ENCODE assay signal across 1 cellular context in the genomic region with DNA sequence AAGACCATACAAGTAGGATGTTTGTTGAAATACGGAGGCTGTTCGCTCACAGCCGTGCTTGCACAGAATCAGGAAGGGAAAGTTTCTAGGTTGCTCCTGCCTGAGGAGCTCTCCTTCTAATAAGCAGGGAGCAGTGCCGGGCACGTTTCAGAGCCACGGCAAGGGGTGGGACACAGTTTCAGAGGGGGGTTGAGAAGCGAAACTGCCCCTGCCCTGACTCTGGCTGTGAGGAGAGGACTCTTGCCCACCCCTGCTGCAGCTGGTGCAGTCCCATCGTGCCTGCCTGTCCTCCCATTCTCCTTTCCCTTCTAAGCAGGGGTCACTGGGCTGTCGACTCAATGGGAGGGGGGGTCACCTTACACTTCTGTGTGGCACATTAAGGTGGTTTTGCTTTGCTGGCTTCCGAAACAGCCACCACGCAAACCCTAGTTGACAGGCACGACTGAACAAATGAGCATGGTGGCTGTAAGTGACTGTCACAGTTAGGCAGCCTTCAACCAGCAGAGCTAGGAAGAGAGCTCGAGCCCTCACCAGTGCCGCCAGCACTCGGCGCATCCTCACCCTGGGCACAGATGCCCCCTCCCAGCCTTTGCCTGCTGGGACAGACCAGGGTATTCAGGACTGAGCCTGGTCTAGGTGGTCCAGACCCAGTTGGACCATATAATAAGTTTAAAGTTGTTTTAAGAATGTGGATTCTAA.
TF ChIP-seq lines count a peak whose summit lies in the region.

No MANE protein-coding gene starts in this region.

TF ChIP-seq in SK-N-SH, 30 proteins besides CTCF, POLR2A, EP300 and RAD21 (continued from another document):
- TF ChIP-seq, protein P1, sequence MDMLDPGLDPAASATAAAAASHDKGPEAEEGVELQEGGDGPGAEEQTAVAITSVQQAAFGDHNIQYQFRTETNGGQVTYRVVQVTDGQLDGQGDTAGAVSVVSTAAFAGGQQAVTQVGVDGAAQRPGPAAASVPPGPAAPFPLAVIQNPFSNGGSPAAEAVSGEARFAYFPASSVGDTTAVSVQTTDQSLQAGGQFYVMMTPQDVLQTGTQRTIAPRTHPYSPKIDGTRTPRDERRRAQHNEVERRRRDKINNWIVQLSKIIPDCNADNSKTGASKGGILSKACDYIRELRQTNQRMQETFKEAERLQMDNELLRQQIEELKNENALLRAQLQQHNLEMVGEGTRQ (IDR thresholded peaks at IDR 0.05; ENCODE audit: borderline replicate concordance, low read depth, low read length), result no peak
- TF ChIP-seq FOXM1 (IDR thresholded peaks at IDR 0.05; ENCODE audit: low read depth), result no peak
- TF ChIP-seq SMC3 (IDR thresholded peaks at IDR 0.05; ENCODE audit: low read depth, low read length), result no peak
- TF ChIP-seq, protein P2, sequence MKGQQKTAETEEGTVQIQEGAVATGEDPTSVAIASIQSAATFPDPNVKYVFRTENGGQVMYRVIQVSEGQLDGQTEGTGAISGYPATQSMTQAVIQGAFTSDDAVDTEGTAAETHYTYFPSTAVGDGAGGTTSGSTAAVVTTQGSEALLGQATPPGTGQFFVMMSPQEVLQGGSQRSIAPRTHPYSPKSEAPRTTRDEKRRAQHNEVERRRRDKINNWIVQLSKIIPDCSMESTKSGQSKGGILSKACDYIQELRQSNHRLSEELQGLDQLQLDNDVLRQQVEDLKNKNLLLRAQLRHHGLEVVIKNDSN (IDR thresholded peaks at IDR 0.05; ENCODE audit: borderline replicate concordance, low read depth), result no peak
- no peak for TF ChIP-seq NRF1 (IDR thresholded peaks at IDR 0.05; ENCODE audit: low read depth, low read length)
- TF ChIP-seq YY1 (IDR thresholded peaks at IDR 0.05; ENCODE audit: low read depth), result no peak
- TF ChIP-seq CHD2 (IDR thresholded peaks at IDR 0.05; ENCODE audit: low read length, partially characterized antibody), result no peak
- no peak for TF ChIP-seq ELF1 (IDR thresholded peaks at IDR 0.05)
- TF ChIP-seq RXRA (IDR thresholded peaks at IDR 0.05; ENCODE audit: borderline replicate concordance, low read depth), result no peak
- no peak for TF ChIP-seq RCOR1 (IDR thresholded peaks at IDR 0.05; ENCODE audit: low read length)
- TF ChIP-seq TAF1 (IDR thresholded peaks at IDR 0.05; ENCODE audit: borderline replicate concordance, low read depth, low read length), result no peak
- TF ChIP-seq JUND (IDR thresholded peaks at IDR 0.05), result no peak
- TF ChIP-seq GATA2 (CRISPR knock-in tag; IDR thresholded peaks at IDR 0.05), result no peak
TF ChIP-seq in SK-N-SH: peak in this region for 0.
